ENCODE assay signal across 19 cellular contexts in the genomic region with DNA sequence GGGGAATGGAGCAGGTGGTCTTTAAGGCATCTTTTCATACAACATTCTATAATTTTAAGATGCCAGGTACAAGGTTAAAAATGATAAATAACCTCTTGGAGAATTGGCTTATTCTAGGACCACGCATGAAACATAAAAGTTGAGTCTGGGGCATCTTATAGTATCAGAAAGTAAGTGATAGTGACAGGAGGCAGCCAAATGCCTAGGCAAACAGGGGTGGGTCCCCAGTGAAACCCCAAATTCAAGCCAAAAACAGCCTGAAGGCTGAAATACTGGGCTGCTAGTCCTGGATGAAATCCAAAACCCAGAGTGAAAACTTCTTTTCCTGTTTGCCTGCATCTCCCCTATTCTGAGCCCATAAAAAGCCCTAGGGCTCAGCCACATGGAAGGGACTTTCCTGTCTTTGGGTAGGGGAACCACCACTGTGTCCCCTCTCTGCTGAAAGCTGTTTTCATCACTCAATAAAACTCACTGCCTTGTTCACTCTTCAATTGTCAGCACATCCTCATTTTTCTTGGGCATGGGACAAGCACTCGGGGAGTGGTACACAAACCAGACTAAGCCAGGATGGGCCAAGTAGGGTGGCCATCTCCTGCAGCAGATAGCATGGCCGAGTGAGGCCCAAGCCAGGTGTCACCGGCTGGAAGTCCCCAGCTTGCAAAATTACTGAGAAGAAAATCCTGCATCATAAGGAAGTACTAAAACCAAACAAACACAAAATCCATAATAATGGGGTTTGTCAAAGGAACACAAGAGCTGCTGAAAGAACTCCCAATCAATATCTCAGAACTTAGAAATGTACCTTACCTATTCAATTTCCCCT.
DNase-seq lines count a peak whose midpoint lies in the region; ATAC-seq and TF ChIP-seq lines count a peak whose summit lies in the region.
"Had no signal": no experiment of that assay in that cellular context is flagged by ENCODE, and none has a peak within 500 bp of the region (broad histone marks: within the 10 kb centered on the region; RNA-seq: fewer than 3 reads in every experiment).

No MANE protein-coding gene starts in this region.

- no peaks in the 10 kb centered on the region for H3K27me3 ChIP-seq in GM06990 (replicated peaks; ENCODE audit: control insufficient read depth, insufficient read depth, low read length)
- no peaks in the 10 kb centered on the region for H3K27me3 ChIP-seq in GM23338 (ENCODE audit: insufficient read depth)
- H3K27me3 ChIP-seq in endodermal cell (ENCODE audit: control insufficient read depth, insufficient read depth, low read length, poor library complexity, severe bottlenecking) = no peaks in the 10 kb centered on the region

- H3K9me2 ChIP-seq in GM23338 (ENCODE audit: insufficient read depth) = 0 out of 2 replicates have a peak, but pooled peaks cover 2% of the 10 kb centered on the region

- H3K27ac Mint-ChIP-seq in GM23338 = no peak overlapping the region
- no peak overlapping the region for H3K27ac Mint-ChIP-seq in endodermal cell
- no peak overlapping the region for H3K27ac Mint-ChIP-seq in activated T-cell treated with anti-CD3 and anti-CD28 coated beads, Interleukin-2, amount 50 U/mL, for 24 hours
- H3K27ac Mint-ChIP-seq: CD14-positive monocyte; CD8-positive, alpha-beta T cell; H9 had no signal

- H2AFZ ChIP-seq in GM23338 = no peak overlapping the region
- H2AFZ ChIP-seq: GM23248 had no signal

- H3K9ac ChIP-seq in endodermal cell (ENCODE audit: extremely low read depth, low read length, poor library complexity, severe bottlenecking) = no peak overlapping the region
- H3K9ac ChIP-seq: GM23248 had no signal

- ATAC-seq in GM23338 (no peak), HG03432 (IDR thresholded peaks at IDR 0.05; ENCODE audit: unreplicated experiment) (peak; percentile 73)
- ATAC-seq: CD8-positive, alpha-beta T cell had no signal

- peaks cover 34% of the 10 kb centered on the region for H3K4me1 ChIP-seq in GM23338 (ENCODE audit: insufficient read depth)
- peaks cover 9% of the 10 kb centered on the region for H3K4me1 ChIP-seq in endodermal cell (ENCODE audit: control insufficient read depth, insufficient read depth, low read length)

- TF ChIP-seq CTCF in GM06990 (IDR thresholded peaks at IDR 0.05; ENCODE audit: insufficient read depth, low read length, poor library complexity, severe bottlenecking) (no peak), GM23338 (conservative IDR thresholded peaks at IDR 0.05; ENCODE audit: low read depth in 2 of 2) (no peak), endodermal cell (conservative IDR thresholded peaks at IDR 0.05) (no peak), GM10266 (IDR thresholded peaks at IDR 0.05; ENCODE audit: control insufficient read depth, insufficient read depth, low read depth, missing control alignments) (no peak)

- peak; percentile 48 for DNase-seq in GM06990 (ENCODE audit: extremely low read depth, insufficient read length)
- peak; percentile 39 for DNase-seq in GM23338 (ENCODE audit: low spot score)
- DNase-seq in endodermal cell = peak; percentile 44
- no peak for DNase-seq in MV-4-11 (lab: John Stamatoyannopoulos, UW)
- no peak for DNase-seq in stimulated activated CD4-positive, alpha-beta T cell treated with anti-CD3 and anti-CD28 coated beads, Interleukin-4, amount 100 ng/mL, for 4 hours
- DNase-seq in GM10266 (ENCODE audit: extremely low spot score) = no peak
- no peak for DNase-seq in activated T-cell treated with anti-CD3 and anti-CD28 coated beads, Interleukin-2, amount 50 U/mL, for 24 hours
- DNase-seq: CD8-positive, alpha-beta T cell; COR-L47; DMS153; DMS79 treated with DMSO at 0.1 percent for 48 hours; EL; GM23248; H9; IMR-90; KBM-7 had no signal

- no peaks in the 10 kb centered on the region for H4K20me1 ChIP-seq in GM23338 (replicated peaks; ENCODE audit: insufficient read depth)

- H3K27ac ChIP-seq in GM23338 (ENCODE audit: low read depth) (no peak overlapping the region), endodermal cell (ENCODE audit: low read depth, low read length) (no peak overlapping the region)
- H3K27ac ChIP-seq: 22Rv1, GM23248 had no signal

- peaks cover 58% of the 10 kb centered on the region for H3K36me3 Mint-ChIP-seq in GM23338 (ENCODE audit: low read depth)
- peaks cover 18% of the 10 kb centered on the region for H3K36me3 Mint-ChIP-seq in endodermal cell (ENCODE audit: low read depth)
- no peaks in the 10 kb centered on the region for H3K36me3 Mint-ChIP-seq in activated T-cell treated with anti-CD3 and anti-CD28 coated beads, Interleukin-2, amount 50 U/mL, for 24 hours (ENCODE audit: low read depth)
- H3K36me3 Mint-ChIP-seq: CD14-positive monocyte; CD8-positive, alpha-beta T cell had no signal

- H3K79me2 ChIP-seq in GM23338 (replicated peaks; ENCODE audit: insufficient read depth) = no peaks in the 10 kb centered on the region

- H3K4me3 ChIP-seq in GM06990 (replicated peaks; ENCODE audit: low read depth, low read length) (no peak overlapping the region), GM23338 (no peak overlapping the region), endodermal cell (ENCODE audit: low read length) (no peak overlapping the region)
- H3K4me3 ChIP-seq: GM23248 had no signal

- H3K4me3 Mint-ChIP-seq in GM23338 = no peak overlapping the region
- H3K4me3 Mint-ChIP-seq in endodermal cell = no peak overlapping the region
- H3K4me3 Mint-ChIP-seq in activated T-cell treated with anti-CD3 and anti-CD28 coated beads, Interleukin-2, amount 50 U/mL, for 24 hours = no peak overlapping the region
- H3K4me3 Mint-ChIP-seq: CD14-positive monocyte; CD8-positive, alpha-beta T cell; H9 had no signal

- H3K9me3 Mint-ChIP-seq in GM23338 (peaks cover 68% of the 10 kb centered on the region), endodermal cell (peaks cover 56% of the 10 kb centered on the region)
- H3K9me3 Mint-ChIP-seq in activated T-cell treated with anti-CD3 and anti-CD28 coated beads, Interleukin-2, amount 50 U/mL, for 24 hours = peaks cover 18% of the 10 kb centered on the region

- 94 to 100% methylated on average over 2 to 4 of the region's 4 CpGs for WGBS in endodermal cell (ENCODE audit: insufficient coverage in 1 of 2, insufficient read length in 1 of 2), 2 experiments

- peaks cover 63% of the 10 kb centered on the region for H3K9me3 ChIP-seq in endodermal cell (ENCODE audit: control insufficient read depth, low read length)

- H3K36me3 ChIP-seq in GM06990 (ENCODE audit: control insufficient read depth, insufficient read depth, low read length) (no peaks in the 10 kb centered on the region), GM23338 (ENCODE audit: insufficient read depth) (peaks cover 14% of the 10 kb centered on the region), endodermal cell (ENCODE audit: control insufficient read depth, insufficient read depth, low read length) (no peaks in the 10 kb centered on the region)

- H3K4me1 Mint-ChIP-seq in GM23338 = peaks cover 32% of the 10 kb centered on the region
- H3K4me1 Mint-ChIP-seq in endodermal cell = peaks cover 34% of the 10 kb centered on the region
- H3K4me1 Mint-ChIP-seq in activated T-cell treated with anti-CD3 and anti-CD28 coated beads, Interleukin-2, amount 50 U/mL, for 24 hours (ENCODE audit: low read depth) = no peaks in the 10 kb centered on the region
- H3K4me1 Mint-ChIP-seq: CD14-positive monocyte had no signal

- H3K27me3 Mint-ChIP-seq in GM23338 (ENCODE audit: insufficient read depth, low read depth, poor library complexity) = peaks cover 14% of the 10 kb centered on the region
- peaks cover 7% of the 10 kb centered on the region for H3K27me3 Mint-ChIP-seq in endodermal cell (ENCODE audit: insufficient read depth)
- H3K27me3 Mint-ChIP-seq in activated T-cell treated with anti-CD3 and anti-CD28 coated beads, Interleukin-2, amount 50 U/mL, for 24 hours = peaks cover 2% of the 10 kb centered on the region

- H3F3A ChIP-seq in GM23338 (replicated peaks; ENCODE audit: low read depth) = peaks cover 12% of the 10 kb centered on the region; the same call in 1 of the 2 replicates

- H3K4me2 ChIP-seq in GM23338 = no peak overlapping the region

TF ChIP-seq in GM23338, 12 proteins besides CTCF, POLR2A, EP300 and RAD21 (continues in another document):
- TF ChIP-seq JUNB (IDR thresholded peaks at IDR 0.05; ENCODE audit: unreplicated experiment) (no peak), NANOG (IDR thresholded peaks at IDR 0.05; ENCODE audit: borderline replicate concordance) (no peak), STAT1 (IDR thresholded peaks at IDR 0.05; ENCODE audit: unreplicated experiment) (no peak), ZNF114 (CRISPR knock-in tag; IDR thresholded peaks at IDR 0.05) (no peak), REST (IDR thresholded peaks at IDR 0.05; ENCODE audit: unreplicated experiment) (no peak), POLR2AphosphoS5 (IDR thresholded peaks at IDR 0.05; ENCODE audit: low read depth) (no peak), ZNF331 (CRISPR knock-in tag; IDR thresholded peaks at IDR 0.05; ENCODE audit: low read depth) (no peak), CREB1 (CRISPR knock-in tag; IDR thresholded peaks at IDR 0.05; ENCODE audit: low read depth) (no peak)

Comparison
In these comparisons a context has a peak if more than half of its experiments do, and no peak if none do; other contexts are left out.
1. DNase-seq: peak in GM06990 (single experiment), GM23338 (single experiment) and endodermal cell (single experiment); none in MV-4-11 (single experiment), stimulated activated CD4-positive, alpha-beta T cell treated with anti-CD3 and anti-CD28 coated beads, Interleukin-4, amount 100 ng/mL, for 4 hours (0 of 2), GM10266 (single experiment) and activated T-cell treated with anti-CD3 and anti-CD28 coated beads, Interleukin-2, amount 50 U/mL, for 24 hours (single experiment).